ENCODE assay signal across 8 cellular contexts in the genomic region with DNA sequence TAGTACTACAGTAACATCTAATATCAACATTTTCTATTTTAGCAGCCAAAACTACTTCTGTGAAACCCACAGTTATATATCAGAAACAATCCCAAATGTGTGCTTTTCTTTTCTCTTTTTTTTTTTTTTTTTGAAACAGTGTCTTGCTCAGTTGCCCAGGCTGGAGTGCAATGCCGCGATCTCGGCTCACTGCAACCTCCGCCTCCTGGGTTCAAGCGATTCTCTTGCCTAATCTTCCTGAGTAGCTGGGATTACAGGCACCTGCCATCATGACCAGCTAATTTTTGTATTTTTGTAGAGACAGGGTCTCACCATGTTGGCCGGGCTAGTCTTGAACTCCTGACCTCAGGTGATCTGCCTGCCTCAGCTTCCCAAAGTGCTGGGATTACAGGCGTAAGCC. TPM values are rescaled to one million over a fixed set of nuclear protein-coding genes. Genes with fewer than 3 reads are reported as not detected.
DNase-seq lines count a peak whose midpoint lies in the region; ATAC-seq and TF ChIP-seq lines count a peak whose summit lies in the region.
"Not testable (repeated sequence)": the region's sequence is repeated elsewhere in the genome, so short reads cannot be mapped to it uniquely, and the experiment has no call there.

No MANE protein-coding gene starts in this region.

- not testable (repeated sequence) for H3K27me3 ChIP-seq in A673 (replicated peaks; ENCODE audit: insufficient read depth, low read depth, low read length, poor library complexity); MG63; osteoblast (ENCODE audit: insufficient read depth, low read length)

- not testable (repeated sequence) for BruUV-seq in A673 (replicated peaks; lab: Mats Ljungman, UMichigan); MCF 10A (replicated peaks; lab: Mats Ljungman, UMichigan)

- peak overlapping the region; percentile 99 for H3K27ac Mint-ChIP-seq in activated T-helper 17 cell treated with anti-CD3 and anti-CD28 coated beads, Interleukin-2, amount 50 U/mL, for 72 hours
- peak overlapping the region; percentile 100 for H3K27ac Mint-ChIP-seq in MCF 10A (ENCODE audit: low read depth, unreplicated experiment)
- peak overlapping the region; percentile 100 for H3K27ac Mint-ChIP-seq in memory B cell

- CTCF ChIA-PET in A673 (lab: Charles Lee), result not testable (repeated sequence)
- CTCF ChIA-PET in MCF 10A (lab: Yijun Ruan, JAX), result interaction anchor here (0.6 to 1.6 kb wide), 4 partner anchors 14 to 118 kb away, joined by 3 to 8 read pairs (median 5); no protein-coding TSS in a partner anchor

- peaks cover 72% of the 10 kb centered on the region for H3K36me3 Mint-ChIP-seq in activated T-helper 17 cell treated with anti-CD3 and anti-CD28 coated beads, Interleukin-2, amount 50 U/mL, for 72 hours (ENCODE audit: low read depth)
- H3K36me3 Mint-ChIP-seq in MCF 10A (ENCODE audit: insufficient read depth, unreplicated experiment), result peaks cover 60% of the 10 kb centered on the region
- H3K36me3 Mint-ChIP-seq in memory B cell, result peaks cover 13% of the 10 kb centered on the region

- peak overlapping the region; percentile 89 for H3K4me2 ChIP-seq in osteoblast (ENCODE audit: insufficient read depth, low read length)

- peaks cover 68% of the 10 kb centered on the region for H3K79me2 ChIP-seq in osteoblast (ENCODE audit: insufficient read depth, low read length)

- not testable (repeated sequence) for H2AFZ ChIP-seq in osteoblast (ENCODE audit: low read length)

- H3K9me3 ChIP-seq in A673 (ENCODE audit: low read depth, low read length, poor library complexity, severe bottlenecking); MG63; osteoblast (ENCODE audit: low read depth, low read length): not testable (repeated sequence)

- peaks cover 16% of the 10 kb centered on the region for H4K20me1 ChIP-seq in osteoblast (ENCODE audit: insufficient read depth, low read length)

- POLR2A ChIA-PET in A673 (lab: Charles Lee; ENCODE audit: low non-redundant PET) (interaction anchor here (0.7 kb wide), 1 partner anchor 24 kb away, joined by 11 read pairs; no protein-coding TSS in a partner anchor), MCF 10A (lab: Yijun Ruan, JAX) (interaction anchor here (1.0 to 3.0 kb wide), 12 partner anchors 8 to 359 kb away, joined by 3 to 24 read pairs (median 4); partner anchors contain the start of genes BLMH and GOSR1)

- H3K27ac ChIP-seq in A673 (ENCODE audit: low read depth, low read length, poor library complexity, severe bottlenecking); osteoblast (ENCODE audit: low read depth, low read length): not testable (repeated sequence)
- H3K27ac ChIP-seq in VCaP, result peak overlapping the region; percentile 97

- peaks cover 22% of the 10 kb centered on the region for H3K36me3 ChIP-seq in A673 (ENCODE audit: insufficient read depth, low read length, poor library complexity, severe bottlenecking)
- peaks cover 51% of the 10 kb centered on the region for H3K36me3 ChIP-seq in MG63
- H3K36me3 ChIP-seq in osteoblast (ENCODE audit: insufficient read depth, low read length), result peaks cover 22% of the 10 kb centered on the region

- peaks cover 25% of the 10 kb centered on the region for H3K4me1 Mint-ChIP-seq in activated T-helper 17 cell treated with anti-CD3 and anti-CD28 coated beads, Interleukin-2, amount 50 U/mL, for 72 hours
- H3K4me1 Mint-ChIP-seq in MCF 10A (ENCODE audit: insufficient read depth, unreplicated experiment) (peaks cover 15% of the 10 kb centered on the region), memory B cell (peaks cover 19% of the 10 kb centered on the region)

- intact Hi-C loops in A673 (cut with micrococcal nuclease; ENCODE audit: unreplicated experiment); MCF 10A (cut with micrococcal nuclease): not testable (repeated sequence)

- not testable (repeated sequence) for H3K9me3 Mint-ChIP-seq in activated T-helper 17 cell treated with anti-CD3 and anti-CD28 coated beads, Interleukin-2, amount 50 U/mL, for 72 hours; MCF 10A (ENCODE audit: unreplicated experiment); memory B cell

- not testable (repeated sequence) for ATAC-seq in activated T-helper 17 cell treated with anti-CD3 and anti-CD28 coated beads, Interleukin-2, amount 50 U/mL, for 72 hours (replicated peaks); memory B cell (ENCODE audit: low read depth)

- DNase-seq in A673 (ENCODE audit: low spot score); GM12865 (ENCODE audit: low read depth); MG63; MCF 10A (ENCODE audit: unreplicated experiment); memory B cell (ENCODE audit: low spot score in 2 of 2); osteoblast (ENCODE audit: insufficient read length, low spot score, missing footprints): not testable (repeated sequence)

- peaks cover 11% of the 10 kb centered on the region for H3K4me1 ChIP-seq in A673 (ENCODE audit: insufficient read depth, low read length, poor library complexity, severe bottlenecking)
- not testable (repeated sequence) for H3K4me1 ChIP-seq in osteoblast (ENCODE audit: insufficient read depth, low read length)

- TF ChIP-seq CTCF in A673 (conservative IDR thresholded peaks at IDR 0.05; ENCODE audit: low read depth, low read length); GM12865 (IDR thresholded peaks at IDR 0.05; ENCODE audit: insufficient read depth, low read depth, low read length, missing control alignments); VCaP (conservative IDR thresholded peaks at IDR 0.05); MCF 10A (IDR thresholded peaks at IDR 0.05; ENCODE audit: unreplicated experiment); osteoblast (IDR thresholded peaks at IDR 0.05; ENCODE audit: extremely low read depth, low read depth, low read length): not testable (repeated sequence)

- H3K4me3 ChIP-seq in A673 (ENCODE audit: low read depth, low read length, poor library complexity, severe bottlenecking), result peak overlapping the region; percentile 78
- peak overlapping the region; percentile 68 for H3K4me3 ChIP-seq in GM12865 (ENCODE audit: low read depth, low read length)
- H3K4me3 ChIP-seq in MG63, result peak overlapping the region; percentile 94; the same call in 1 of the 2 replicates
- H3K4me3 ChIP-seq in osteoblast (ENCODE audit: insufficient read depth, low read length), result not testable (repeated sequence)

- H3K27me3 Mint-ChIP-seq in activated T-helper 17 cell treated with anti-CD3 and anti-CD28 coated beads, Interleukin-2, amount 50 U/mL, for 72 hours; MCF 10A (ENCODE audit: insufficient read depth, unreplicated experiment); memory B cell: not testable (repeated sequence)

- peak overlapping the region; percentile 87 for H3K4me3 Mint-ChIP-seq in activated T-helper 17 cell treated with anti-CD3 and anti-CD28 coated beads, Interleukin-2, amount 50 U/mL, for 72 hours
- H3K4me3 Mint-ChIP-seq in MCF 10A (ENCODE audit: unreplicated experiment), result peak overlapping the region; percentile 97
- peak overlapping the region; percentile 37 for H3K4me3 Mint-ChIP-seq in memory B cell

RNA-seq across cellular contexts. Expression of gene NSRP1, which starts 2.0 kb away (rescaled TPM):
- total RNA-seq in A673 (2021) (43.5 and 50.5 TPM in 2 replicates), MCF 10A (2022) (40.8 and 57.3 TPM in 2 replicates), osteoblast (11.2 and 12.7 TPM in 2 replicates)
- 0.76 and 4.7 TPM in 2 replicates for total RNA-seq in MG63 (2014; rRNA removed; shearing (Covaris generic); ENCODE audit: low replicate concordance)
- total RNA-seq in activated T-helper 17 cell treated with anti-CD3 and anti-CD28 coated beads, Interleukin-2, amount 50 U/mL, for 72 hours, result 10 to 100 TPM; 29.8 to 39.5 TPM

Comparison
In these comparisons a context has a peak if more than half of its experiments do, and no peak if none do; other contexts are left out.
1. H3K4me3 Mint-ChIP-seq: peak in every context shown above with its lines; median percentile 97 in MCF 10A; 87 in activated T-helper 17 cell treated with anti-CD3 and anti-CD28 coated beads, Interleukin-2, amount 50 U/mL, for 72 hours; 37 in memory B cell.